15 cellular contexts compared by ENCODE assay signal in genomic region chr11:6638437-6638836, GRCh38. TPM values are rescaled to one million over a fixed set of nuclear protein-coding genes. Genes with fewer than 3 reads are reported as not detected.
DNase-seq lines count a peak whose midpoint lies in the region; ATAC-seq and TF ChIP-seq lines count a peak whose summit lies in the region.
"Had no signal": no experiment of that assay in that cellular context is flagged by ENCODE, and none has a peak within 500 bp of the region (broad histone marks: within the 10 kb centered on the region; RNA-seq: fewer than 3 reads in every experiment).

No MANE protein-coding gene starts in this region.

- TF ChIP-seq RAD21 in SK-N-SH (IDR thresholded peaks at IDR 0.05; ENCODE audit: low read length): 0 out of 2 replicates have a peak, but pooled peaks have one; percentile 5

- H3K27me3 ChIP-seq in SK-N-SH (ENCODE audit: insufficient read depth) (no peaks in the 10 kb centered on the region), esophagus muscularis mucosa (no peaks in the 10 kb centered on the region), subcutaneous abdominal adipose tissue (ENCODE audit: control insufficient read depth in 5 of 5, insufficient read depth in 4 of 5, low read length in 5 of 5) (no peaks in the 10 kb centered on the region)

- H3K4me1 ChIP-seq in SK-N-SH (ENCODE audit: control insufficient read depth in 1 of 2, insufficient read depth in 2 of 2, low read depth in 1 of 2, low read length in 1 of 2) (peaks cover 0 to 20% of the 10 kb centered on the region in 2 experiments; a peak in 1 of 4 replicates), esophagus muscularis mucosa (peaks cover 48 to 71% (median 59%) of the 10 kb centered on the region in 4 donors), subcutaneous abdominal adipose tissue (ENCODE audit: control insufficient read depth in 5 of 5, insufficient read depth in 5 of 5, low read length in 5 of 5) (peaks cover 7 to 66% (median 36%) of the 10 kb centered on the region in 5 donors)

- no peak for TF ChIP-seq POLR2A in esophagus muscularis mucosa (IDR thresholded peaks at IDR 0.05; ENCODE audit: low read depth)

- DNase-seq in SK-N-SH (no peak), NCI-H69 (lab: John Stamatoyannopoulos, UW) (peak; percentile 59), esophagus muscularis mucosa (ENCODE audit: extremely low spot score) (no peak)
- DNase-seq: brain microvascular endothelial cell, DMS79, NCI-H345, PC-3 had no signal

- ATAC-seq in SK-N-SH treated with all-trans-retinoic acid at 6 μM for 48 hours: no peak; the same call in 2 of the 3 replicates
- ATAC-seq in HG03521 (IDR thresholded peaks at IDR 0.05; ENCODE audit: unreplicated experiment): no peak
- ATAC-seq in HG03108 (IDR thresholded peaks at IDR 0.05; ENCODE audit: unreplicated experiment): no peak
- no peak for ATAC-seq in esophagus mucosa
- ATAC-seq: PC-3; stimulated activated memory B cell treated with anti-CD40 and anti-IgM and Interleukin-4, amounts not matched to agents 10 μg/mL and 1 μg/mL and 100 μg/mL, for 72 hours had no signal

- H3K79me2 ChIP-seq in SK-N-SH (ENCODE audit: insufficient read depth): no peaks in the 10 kb centered on the region

- no peaks in the 10 kb centered on the region for H4K20me1 ChIP-seq in SK-N-SH (ENCODE audit: insufficient read depth)

- no peak overlapping the region for H3K4me2 ChIP-seq in SK-N-SH
- H3K4me2 ChIP-seq: KMS-11 had no signal

- no peaks in the 10 kb centered on the region for H3K36me3 ChIP-seq in SK-N-SH (replicated peaks in 1 of 2; ENCODE audit: control insufficient read depth in 1 of 2, insufficient read depth in 2 of 2, low read length in 1 of 2)
- H3K36me3 ChIP-seq in esophagus muscularis mucosa: peaks cover 0 to 26% (median 17%) of the 10 kb centered on the region in 4 donors
- peaks cover 0 to 27% (median 17%) of the 10 kb centered on the region in 5 donors for H3K36me3 ChIP-seq in subcutaneous abdominal adipose tissue (ENCODE audit: control insufficient read depth in 5 of 5, insufficient read depth in 5 of 5, low read length in 5 of 5)
- H3K36me3 ChIP-seq: brain microvascular endothelial cell had no signal

- POLR2A ChIA-PET in SK-N-SH (lab: Yijun Ruan, JAX): interaction anchor here (0.6 kb wide), 1 partner anchor 111 kb away, joined by 3 read pairs; no protein-coding TSS in a partner anchor

- no peaks in the 10 kb centered on the region for H3F3A ChIP-seq in SK-N-SH (replicated peaks; ENCODE audit: insufficient read depth)

- H3K4me3 ChIP-seq in SK-N-SH (ENCODE audit: low read depth in 2 of 2, low read length in 1 of 2): no peak overlapping the region
- H3K4me3 ChIP-seq in esophagus muscularis mucosa: no peak overlapping the region
- H3K4me3 ChIP-seq in subcutaneous abdominal adipose tissue (ENCODE audit: low read depth in 1 of 5, low read length in 5 of 5): no peak overlapping the region

- H3K9me2 ChIP-seq in SK-N-SH: no peaks in the 10 kb centered on the region

- TF ChIP-seq CTCF in SK-N-SH (IDR thresholded peaks at IDR 0.05) (no peak), esophagus muscularis mucosa (IDR thresholded peaks at IDR 0.05) (peak in 1 of 3 experiments; percentile 5)

- H3K27ac ChIP-seq in SK-N-SH (ENCODE audit: low read depth in 2 of 2, low read length in 1 of 2) (no peak overlapping the region; a peak in 1 of 4 replicates), esophagus muscularis mucosa (replicated peaks in 1 of 4) (peak overlapping the region in 3 of 4 donors; percentile 50 to 78 (median 54)), subcutaneous abdominal adipose tissue (ENCODE audit: low read depth, low read length) (peak overlapping the region; percentile 65)
- H3K27ac ChIP-seq: brain microvascular endothelial cell, HL-60, KMS-11 had no signal

- no peak overlapping the region for H2AFZ ChIP-seq in SK-N-SH (ENCODE audit: low read depth)

- CTCF ChIA-PET in SK-N-SH (lab: Yijun Ruan, JAX): interaction anchor here (0.8 to 1.9 kb wide), 7 partner anchors 9 to 107 kb away, joined by 3 to 7 read pairs (median 3); partner anchors contain the start of gene MRPL17

- intact Hi-C loops in esophagus muscularis mucosa (cut with DNase I): no loop called here

- no peak overlapping the region for H3K9ac ChIP-seq in SK-N-SH
- H3K9ac ChIP-seq in subcutaneous abdominal adipose tissue (ENCODE audit: low read length in 5 of 5): no peak overlapping the region
- H3K9ac ChIP-seq: KMS-11 had no signal

- 53% methylated on average over 4 of the region's 4 CpGs for WGBS in SK-N-SH (ENCODE audit: low lambda C conversion rate)
- WGBS in esophagus muscularis mucosa: 48% methylated on average over 4 of the region's 4 CpGs

- TF ChIP-seq EP300 in SK-N-SH (IDR thresholded peaks at IDR 0.05; ENCODE audit: borderline replicate concordance in 1 of 2, low read depth in 1 of 2, low read length in 1 of 2) (no peak), esophagus muscularis mucosa (IDR thresholded peaks at IDR 0.05) (no peak)

- H3K9me3 ChIP-seq in SK-N-SH (no peaks in the 10 kb centered on the region), esophagus muscularis mucosa (no peaks in the 10 kb centered on the region), subcutaneous abdominal adipose tissue (ENCODE audit: control insufficient read depth in 5 of 5, low read length in 5 of 5) (no peaks in the 10 kb centered on the region)

TF ChIP-seq in SK-N-SH, 30 proteins besides CTCF, POLR2A, EP300 and RAD21 (continues in another document):
- no peak for TF ChIP-seq ZBTB33 (IDR thresholded peaks at IDR 0.05; ENCODE audit: borderline replicate concordance, low read depth)
- TF ChIP-seq RFX5 (IDR thresholded peaks at IDR 0.05; ENCODE audit: low read length): no peak
- no peak for TF ChIP-seq MXI1 (IDR thresholded peaks at IDR 0.05; ENCODE audit: low read depth, low read length)

TF ChIP-seq in SK-N-SH treated with all-trans-retinoic acid at 6 μM for 48 hours, 23 proteins besides CTCF, POLR2A, EP300 and RAD21 (continues in another document):
- no peak for TF ChIP-seq GLIS3 (CRISPR knock-in tag; IDR thresholded peaks at IDR 0.05)
- TF ChIP-seq CSDC2 (CRISPR knock-in tag; IDR thresholded peaks at IDR 0.05): no peak
- no peak for TF ChIP-seq ZFP30 (CRISPR knock-in tag; IDR thresholded peaks at IDR 0.05)
- no peak for TF ChIP-seq ZC3H10 (CRISPR knock-in tag; IDR thresholded peaks at IDR 0.05)
- no peak for TF ChIP-seq PPARA (CRISPR knock-in tag; IDR thresholded peaks at IDR 0.05; ENCODE audit: borderline replicate concordance)
- no peak for TF ChIP-seq ARNTL (CRISPR knock-in tag; IDR thresholded peaks at IDR 0.05; ENCODE audit: borderline replicate concordance, low read depth)
- TF ChIP-seq OSR1 (CRISPR knock-in tag; IDR thresholded peaks at IDR 0.05): no peak
- TF ChIP-seq ZNF70 (CRISPR knock-in tag; IDR thresholded peaks at IDR 0.05): no peak
- TF ChIP-seq ZNF565 (CRISPR knock-in tag; conservative IDR thresholded peaks at IDR 0.05; ENCODE audit: low read depth): no peak
- TF ChIP-seq PATZ1 (CRISPR knock-in tag; IDR thresholded peaks at IDR 0.05; ENCODE audit: borderline replicate concordance): no peak

RNA-seq across cellular contexts. Expression of gene DCHS1, which starts 17.2 kb away (rescaled TPM):
- polyA plus RNA-seq in SK-N-SH (2012; rRNA removed): 3.0 and 5.7 TPM in 2 replicates
- polyA plus RNA-seq in SK-N-SH (2012; cell fraction: cytosol; rRNA removed): 1.0 and 2.3 TPM in 2 replicates
- 8.8 and 12.0 TPM in 2 replicates for polyA plus RNA-seq in SK-N-SH (2012; cell fraction: nucleus; rRNA removed)
- total RNA-seq in esophagus muscularis mucosa (10 to 100 TPM; 27.0 to 60.9 (median 34.0) TPM), esophagus mucosa (1.4 TPM)

RNA-seq across cellular contexts. Expression of gene TPP1, which starts 19.2 kb away (rescaled TPM):
- 94.0 and 105 TPM in 2 replicates for polyA plus RNA-seq in SK-N-SH (2012; rRNA removed)
- polyA plus RNA-seq in SK-N-SH (2012; cell fraction: cytosol; rRNA removed): 81.8 and 90.2 TPM in 2 replicates
- 115 and 129 TPM in 2 replicates for polyA plus RNA-seq in SK-N-SH (2012; cell fraction: nucleus; rRNA removed)
- 10 to 100 TPM; 44.4 to 71.5 (median 54.9) TPM for total RNA-seq in esophagus muscularis mucosa
- total RNA-seq in esophagus mucosa: 38.7 TPM

RNA-seq across cellular contexts. Expression of gene TAF10, which starts 26.4 kb away (rescaled TPM):
- 163 and 213 TPM in 2 replicates for polyA plus RNA-seq in SK-N-SH (2012; rRNA removed)
- polyA plus RNA-seq in SK-N-SH (2012; cell fraction: cytosol; rRNA removed): 157 and 188 TPM in 2 replicates
- polyA plus RNA-seq in SK-N-SH (2012; cell fraction: nucleus; rRNA removed): 180 and 245 TPM in 2 replicates
- total RNA-seq in esophagus muscularis mucosa: 10 to 100 TPM; 24.2 to 51.1 (median 43.4) TPM
- total RNA-seq in esophagus mucosa: 101 TPM

RNA-seq across cellular contexts. Expression of gene ILK, which starts 34.9 kb away (rescaled TPM):
- 241 and 268 TPM in 2 replicates for polyA plus RNA-seq in SK-N-SH (2012; rRNA removed)
- 142 and 187 TPM in 2 replicates for polyA plus RNA-seq in SK-N-SH (2012; cell fraction: cytosol; rRNA removed)
- 370 and 429 TPM in 2 replicates for polyA plus RNA-seq in SK-N-SH (2012; cell fraction: nucleus; rRNA removed)
- 100 to 1,000 TPM; 481 to 652 (median 606) TPM for total RNA-seq in esophagus muscularis mucosa
- 32.4 TPM for total RNA-seq in esophagus mucosa

RNA-seq across cellular contexts. Expression of gene RRP8, which starts 35.0 kb away (rescaled TPM):
- polyA plus RNA-seq in SK-N-SH (2012; rRNA removed): 7.8 and 8.6 TPM in 2 replicates
- polyA plus RNA-seq in SK-N-SH (2012; cell fraction: cytosol; rRNA removed): 8.1 and 9.8 TPM in 2 replicates
- 16.9 and 18.8 TPM in 2 replicates for polyA plus RNA-seq in SK-N-SH (2012; cell fraction: nucleus; rRNA removed)
- 10 to 100 TPM; 12.4 to 34.0 (median 27.0) TPM for total RNA-seq in esophagus muscularis mucosa
- total RNA-seq in esophagus mucosa: 13.2 TPM

Comparison
In these comparisons a context has a peak if more than half of its experiments do, and no peak if none do; other contexts are left out.
1. H3K27ac ChIP-seq: peak in esophagus muscularis mucosa (3 of 4) and subcutaneous abdominal adipose tissue (single experiment); none in SK-N-SH (0 of 2).
2. RNA of gene DCHS1, which starts 17.2 kb away (total RNA-seq): 27.0 to 60.9 TPM in esophagus muscularis mucosa; 1.4 TPM in esophagus mucosa (single experiment); every median in the first group is over 10 times any median in the second.